8 cellular contexts compared by ENCODE assay signal in the genomic region with DNA sequence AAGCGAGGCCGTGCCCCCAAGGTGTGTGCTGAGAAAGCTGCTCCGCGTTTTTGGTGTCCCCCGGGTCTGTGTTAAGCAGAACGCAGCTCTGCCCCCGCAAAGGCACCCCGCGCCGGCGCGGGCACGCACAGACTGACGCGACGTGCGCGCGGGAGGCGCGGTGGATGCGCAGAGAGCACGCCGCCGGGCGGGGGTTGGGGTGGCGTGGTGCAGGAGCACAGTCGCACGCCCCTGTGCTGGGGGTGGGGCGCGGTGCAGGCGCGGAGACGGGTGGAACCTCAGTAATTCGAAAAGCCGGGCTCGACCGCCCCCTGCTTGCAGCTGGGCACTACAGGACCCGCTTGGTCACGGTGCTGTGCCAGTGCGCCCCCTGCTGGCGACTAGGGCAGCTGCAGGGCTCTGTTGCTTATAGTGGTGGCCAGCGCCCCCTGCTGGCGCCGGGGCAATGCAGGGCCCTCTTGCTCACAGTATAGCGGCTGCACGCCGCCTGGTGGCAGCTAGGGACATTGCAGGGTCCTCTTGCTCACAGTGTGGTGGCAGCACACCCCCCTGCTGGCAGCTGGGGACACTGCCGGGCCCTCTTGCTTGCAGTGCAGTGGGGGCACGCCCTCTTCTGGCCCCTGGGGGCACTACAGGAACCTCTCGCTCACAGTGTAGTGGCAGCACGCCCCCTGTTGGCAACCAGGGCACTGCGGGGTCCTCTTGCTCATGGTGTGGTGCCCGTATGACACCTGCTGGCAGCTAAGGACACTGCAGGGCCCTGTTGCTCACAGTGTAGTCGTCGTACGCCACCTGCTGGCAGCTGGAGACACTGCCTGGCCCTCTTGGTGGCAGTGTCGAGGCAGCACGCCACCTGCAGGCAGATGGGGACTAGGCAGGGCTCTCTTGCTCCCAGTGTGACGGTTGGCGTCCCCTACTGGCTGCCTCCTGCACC.
DNase-seq lines count a peak whose midpoint lies in the region; ATAC-seq, FAIRE-seq and TF ChIP-seq lines count a peak whose summit lies in the region.
"Not testable (repeated sequence)": the region's sequence is repeated elsewhere in the genome, so short reads cannot be mapped to it uniquely, and the experiment has no call there.

No MANE protein-coding gene starts in this region.

- FAIRE-seq in HepG2 (lab: Jason Lieb, UNC), result not testable (repeated sequence)

- H4K20me1 ChIP-seq in HepG2 (ENCODE audit: insufficient read depth, low read length), result not testable (repeated sequence)

- POLR2A ChIA-PET in HepG2 (lab: Yijun Ruan, JAX), result not testable (repeated sequence)

- H3K9me3 ChIP-seq in HepG2 (ENCODE audit: low read length), result peaks cover 13% of the 10 kb centered on the region

- H3K4me3 ChIP-seq in cardiac fibroblast (replicated peaks in 1 of 2; ENCODE audit: low read depth in 2 of 2, low read length in 2 of 2); HepG2 (replicated peaks in 1 of 3; ENCODE audit: insufficient read depth in 1 of 3, low read depth in 2 of 3, low read length in 3 of 3): not testable (repeated sequence)

- TF ChIP-seq POLR2A in HepG2 (IDR thresholded peaks at IDR 0.05; ENCODE audit: insufficient read depth in 1 of 2, low read depth in 2 of 2, low read length in 2 of 2), result not testable (repeated sequence)

- DNase-seq in DMS 273 (lab: John Stamatoyannopoulos, UW; ENCODE audit: unreplicated experiment) (peak; percentile 89), NCI-H748 (lab: John Stamatoyannopoulos, UW; ENCODE audit: unreplicated experiment) (peak; percentile 77), cardiac fibroblast (ENCODE audit: low read depth in 2 of 2) (peak in 1 of 2 donors; percentile 70), HepG2 (ENCODE audit: low spot score) (peak; percentile 75)
- peak; percentile 98 for DNase-seq in activated CD4-positive, alpha-beta T cell treated with anti-CD3 and anti-CD28 coated beads for 48 hours
- peak; percentile 49 to 94 (median 50) for DNase-seq in stimulated activated CD4-positive, alpha-beta T cell treated with anti-CD3 and anti-CD28 coated beads, TNF-alpha, amount 100 ng/mL, for 24 hours (ENCODE audit: low read depth in 3 of 3)

- not testable (repeated sequence) for BruUV-seq in HepG2 (replicated peaks; lab: Mats Ljungman, UMichigan)

- H3K9ac ChIP-seq in HepG2 (ENCODE audit: insufficient read depth, low read depth, low read length), result not testable (repeated sequence)

- ATAC-seq in GM21367 (IDR thresholded peaks at IDR 0.05; ENCODE audit: unreplicated experiment), result peak; percentile 91
- ATAC-seq in HG03196 (IDR thresholded peaks at IDR 0.05; ENCODE audit: unreplicated experiment), result peak; percentile 95
- peak; percentile 65 for ATAC-seq in HepG2

- CTCF ChIA-PET in HepG2 (lab: Yijun Ruan, JAX; ENCODE audit: low intra/inter-chr PET ratio, low total read pairs), result interaction anchor here (1.2 kb wide), 1 partner anchor 41 kb away, joined by 3 read pairs; no protein-coding TSS in a partner anchor

- TF ChIP-seq RAD21 in HepG2 (CRISPR knock-in tag; IDR thresholded peaks at IDR 0.05), result not testable (repeated sequence)

- in situ Hi-C loops in HepG2 (cut with HindIII; ENCODE audit: extremely low pct_ligation_motif_present, low pct_unique_long_range_greater_than_20kb), result not testable (repeated sequence)

- intact Hi-C loops in HepG2 (cut with micrococcal nuclease; ENCODE audit: unreplicated experiment), result not testable (repeated sequence)

- H3K4me1 ChIP-seq in HepG2 (ENCODE audit: insufficient read depth, low read length), result not testable (repeated sequence)

- TF ChIP-seq CTCF in cardiac fibroblast (IDR thresholded peaks at IDR 0.05; ENCODE audit: low read depth, low read length), result peak; percentile 45
- peak; percentile 74 for TF ChIP-seq CTCF in HepG2 (CRISPR knock-in tag; IDR thresholded peaks at IDR 0.05)

- TF ChIP-seq EP300 in HepG2 (IDR thresholded peaks at IDR 0.05; ENCODE audit: low read depth in 2 of 2, low read length in 2 of 2); HepG2 (CRISPR knock-in tag; IDR thresholded peaks at IDR 0.05; ENCODE audit: borderline replicate concordance): not testable (repeated sequence)

- H3K27me3 ChIP-seq in HepG2 (ENCODE audit: control insufficient read depth in 1 of 2, insufficient read depth in 2 of 2, low read length in 2 of 2), result not testable (repeated sequence)

- not testable (repeated sequence) for H3K27ac ChIP-seq in HepG2 (ENCODE audit: extremely low read length, insufficient read depth, low read length)

- H3K4me2 ChIP-seq in HepG2 (ENCODE audit: low read depth, low read length), result not testable (repeated sequence)

- 92% methylated on average over 46 of the region's 61 CpGs for WGBS in HepG2 (ENCODE audit: low lambda C conversion rate)

- not testable (repeated sequence) for H3K79me2 ChIP-seq in HepG2 (ENCODE audit: insufficient read depth, low read length)

- H2AFZ ChIP-seq in HepG2 (ENCODE audit: low read length), result not testable (repeated sequence)

- H3K36me3 ChIP-seq in HepG2 (replicated peaks in 1 of 2; ENCODE audit: control insufficient read depth in 1 of 2, insufficient read depth in 2 of 2, low read length in 2 of 2), result not testable (repeated sequence)

TF ChIP-seq in HepG2, 621 proteins besides CTCF, POLR2A, EP300 and RAD21 (continues in another document):
- TF ChIP-seq MIER2 (CRISPR knock-in tag; IDR thresholded peaks at IDR 0.05) (0 out of 2 replicates have a peak, but pooled peaks have one; percentile 43), ATF7-NPFF (CRISPR knock-in tag; IDR thresholded peaks at IDR 0.05; ENCODE audit: low read depth) (0 out of 2 replicates have a peak, but pooled peaks have one; percentile 43), ZFY (CRISPR knock-in tag; IDR thresholded peaks at IDR 0.05) (peak; percentile 36; the same call in 1 of the 2 replicates), PCBP1 (IDR thresholded peaks at IDR 0.05; ENCODE audit: borderline replicate concordance, low read depth, low read length) (peak; percentile 31; the same call in 1 of the 2 replicates), BRCA1 (CRISPR knock-in tag; IDR thresholded peaks at IDR 0.05) (0 out of 2 replicates have a peak, but pooled peaks have one; percentile 53), CHD4 (IDR thresholded peaks at IDR 0.05; ENCODE audit: borderline replicate concordance, low read length) (0 out of 2 replicates have a peak, but pooled peaks have one; percentile 67), AHR (CRISPR knock-in tag; IDR thresholded peaks at IDR 0.05) (0 out of 2 replicates have a peak, but pooled peaks have one; percentile 18), PRPF4 (IDR thresholded peaks at IDR 0.05; ENCODE audit: low read depth, low read length, poor library complexity, severe bottlenecking) (peak; percentile 74), ADNP (CRISPR knock-in tag; IDR thresholded peaks at IDR 0.05) (0 out of 2 replicates have a peak, but pooled peaks have one; percentile 10)
- TF ChIP-seq, protein P1, sequence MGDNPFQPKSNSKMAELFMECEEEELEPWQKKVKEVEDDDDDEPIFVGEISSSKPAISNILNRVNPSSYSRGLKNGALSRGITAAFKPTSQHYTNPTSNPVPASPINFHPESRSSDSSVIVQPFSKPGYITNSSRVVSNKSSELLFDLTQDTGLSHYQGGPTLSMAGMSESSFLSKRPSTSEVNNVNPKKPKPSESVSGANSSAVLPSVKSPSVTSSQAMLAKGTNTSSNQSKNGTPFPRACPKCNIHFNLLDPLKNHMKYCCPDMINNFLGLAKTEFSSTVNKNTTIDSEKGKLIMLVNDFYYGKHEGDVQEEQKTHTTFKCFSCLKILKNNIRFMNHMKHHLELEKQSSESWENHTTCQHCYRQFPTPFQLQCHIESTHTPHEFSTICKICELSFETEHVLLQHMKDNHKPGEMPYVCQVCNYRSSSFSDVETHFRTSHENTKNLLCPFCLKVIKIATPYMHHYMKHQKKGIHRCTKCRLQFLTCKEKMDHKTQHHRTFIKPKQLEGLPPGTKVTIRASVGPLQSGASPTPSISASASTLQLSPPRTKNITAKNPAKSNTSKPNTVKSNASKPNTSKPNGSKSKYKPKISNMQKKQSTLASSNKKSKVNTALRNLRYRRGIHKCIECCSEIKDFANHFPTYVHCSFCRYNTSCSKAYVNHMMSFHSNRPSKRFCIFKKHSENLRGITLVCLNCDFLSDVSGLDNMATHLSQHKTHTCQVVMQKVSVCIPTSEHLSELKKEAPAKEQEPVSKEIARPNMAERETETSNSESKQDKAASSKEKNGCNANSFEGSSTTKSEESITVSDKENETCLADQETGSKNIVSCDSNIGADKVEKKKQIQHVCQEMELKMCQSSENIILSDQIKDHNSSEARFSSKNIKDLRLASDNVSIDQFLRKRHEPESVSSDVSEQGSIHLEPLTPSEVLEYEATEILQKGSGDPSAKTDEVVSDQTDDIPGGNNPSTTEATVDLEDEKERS (CRISPR knock-in tag; IDR thresholded peaks at IDR 0.05), result 0 out of 2 replicates have a peak, but pooled peaks have one; percentile 40
- TF ChIP-seq, protein P2, sequence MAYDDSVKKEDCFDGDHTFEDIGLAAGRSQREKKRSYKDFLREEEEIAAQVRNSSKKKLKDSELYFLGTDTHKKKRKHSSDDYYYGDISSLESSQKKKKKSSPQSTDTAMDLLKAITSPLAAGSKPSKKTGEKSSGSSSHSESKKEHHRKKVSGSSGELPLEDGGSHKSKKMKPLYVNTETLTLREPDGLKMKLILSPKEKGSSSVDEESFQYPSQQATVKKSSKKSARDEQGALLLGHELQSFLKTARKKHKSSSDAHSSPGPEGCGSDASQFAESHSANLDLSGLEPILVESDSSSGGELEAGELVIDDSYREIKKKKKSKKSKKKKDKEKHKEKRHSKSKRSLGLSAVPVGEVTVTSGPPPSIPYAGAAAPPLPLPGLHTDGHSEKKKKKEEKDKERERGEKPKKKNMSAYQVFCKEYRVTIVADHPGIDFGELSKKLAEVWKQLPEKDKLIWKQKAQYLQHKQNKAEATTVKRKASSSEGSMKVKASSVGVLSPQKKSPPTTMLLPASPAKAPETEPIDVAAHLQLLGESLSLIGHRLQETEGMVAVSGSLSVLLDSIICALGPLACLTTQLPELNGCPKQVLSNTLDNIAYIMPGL (CRISPR knock-in tag; IDR thresholded peaks at IDR 0.05; ENCODE audit: borderline replicate concordance in 1 of 2, low read depth in 1 of 2), result peak in 1 of 2 experiments; percentile 90; a peak in 2 of 4 replicates
